9 cellular contexts compared by ENCODE assay signal in the genomic region with DNA sequence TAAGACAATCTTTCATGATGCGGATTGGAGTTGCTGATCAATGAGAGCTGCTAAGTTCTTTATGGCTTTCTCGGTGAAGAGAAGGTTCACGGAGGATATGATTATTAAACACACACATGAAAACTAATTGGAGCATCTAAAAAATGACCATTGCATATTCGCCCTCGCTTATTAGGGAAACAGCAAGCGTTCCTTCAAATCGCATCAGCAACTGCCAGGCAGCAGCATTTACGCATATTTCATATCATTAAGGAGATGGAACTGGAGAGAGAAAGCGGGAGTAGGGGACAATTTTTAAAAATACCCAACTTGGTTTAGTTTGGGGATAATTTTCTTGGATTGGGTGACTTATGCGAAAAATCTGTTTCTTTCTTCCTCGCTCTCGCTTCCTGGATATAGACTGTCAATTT. TPM values are rescaled to one million over a fixed set of nuclear protein-coding genes. Genes with fewer than 3 reads are reported as not detected.
A peak's percentile ranks its signal among the peaks of the same experiment; 100 is the strongest.
DNase-seq lines count a peak whose midpoint lies in the region; ATAC-seq and TF ChIP-seq lines count a peak whose summit lies in the region.
"Had no signal": no experiment of that assay in that cellular context is flagged by ENCODE, and none has a peak within 500 bp of the region (broad histone marks: within the 10 kb centered on the region; RNA-seq: fewer than 3 reads in every experiment).

No MANE protein-coding gene starts in this region.

- H3K9me3 ChIP-seq in A673 (ENCODE audit: low read depth, low read length, poor library complexity, severe bottlenecking), result no peaks in the 10 kb centered on the region
- H3K9me3 ChIP-seq in mucosa of rectum (ENCODE audit: control insufficient read depth in 2 of 2, low read length in 2 of 2), result no peaks in the 10 kb centered on the region

- no TSS peak for BruUV-seq in A673 (replicated peaks; lab: Mats Ljungman, UMichigan)

- H3K4me1 ChIP-seq in A673 (ENCODE audit: insufficient read depth, low read length, poor library complexity, severe bottlenecking) (peaks cover 6% of the 10 kb centered on the region), mucosa of rectum (ENCODE audit: control insufficient read depth in 2 of 2, insufficient read depth in 2 of 2, low read length in 2 of 2) (peaks cover 11 to 16% of the 10 kb centered on the region in 2 donors)

- no peaks in the 10 kb centered on the region for H3K9me3 Mint-ChIP-seq in HFFc6

- H3K9ac ChIP-seq in mucosa of rectum (ENCODE audit: low read depth in 1 of 2, low read length in 2 of 2), result peak overlapping the region; percentile 56 to 77

- intact Hi-C loops in A673 (cut with micrococcal nuclease; ENCODE audit: unreplicated experiment), result loop anchor here (5.0 to 10.0 kb wide), 2 partner anchors 113 to 291 kb away; no protein-coding TSS in a partner anchor

- peaks cover 37% of the 10 kb centered on the region for H3K4me1 Mint-ChIP-seq in HFFc6 (ENCODE audit: low read depth)

- H3K27ac ChIP-seq in A673 (ENCODE audit: low read depth, low read length, poor library complexity, severe bottlenecking) (no peak overlapping the region), brain microvascular endothelial cell (no peak overlapping the region), mucosa of rectum (ENCODE audit: low read depth in 2 of 2, low read length in 2 of 2) (peak overlapping the region in 1 of 2 donors; percentile 65)
- H3K27ac ChIP-seq: epithelial cell of prostate had no signal

- POLR2A ChIA-PET in A673 (lab: Charles Lee; ENCODE audit: low non-redundant PET), result interaction anchor here (0.6 kb wide), 1 partner anchor 54 kb away, joined by 4 read pairs; no protein-coding TSS in a partner anchor

- H3K27me3 ChIP-seq in A673 (replicated peaks; ENCODE audit: insufficient read depth, low read depth, low read length, poor library complexity) (peaks cover 24% of the 10 kb centered on the region), brain microvascular endothelial cell (replicated peaks) (peaks cover 4% of the 10 kb centered on the region), mucosa of rectum (ENCODE audit: control insufficient read depth in 2 of 2, insufficient read depth in 2 of 2, low read length in 2 of 2) (peaks cover 21 to 25% of the 10 kb centered on the region in 2 donors)

- H3K36me3 ChIP-seq in A673 (ENCODE audit: insufficient read depth, low read length, poor library complexity, severe bottlenecking), result no peaks in the 10 kb centered on the region
- H3K36me3 ChIP-seq in brain microvascular endothelial cell (replicated peaks), result no peaks in the 10 kb centered on the region
- H3K36me3 ChIP-seq in mucosa of rectum (ENCODE audit: control insufficient read depth in 2 of 2, insufficient read depth in 2 of 2, low read length in 2 of 2), result no peaks in the 10 kb centered on the region

- peak overlapping the region; percentile 90 for H3K4me3 Mint-ChIP-seq in HFFc6

- in situ Hi-C loops in brain microvascular endothelial cell (cut with HindIII; ENCODE audit: low pct_ligation_motif_present, low sequenced_read_pairs), result no loop called here

- TF ChIP-seq CTCF in A673 (conservative IDR thresholded peaks at IDR 0.05; ENCODE audit: low read depth, low read length), result no peak
- TF ChIP-seq CTCF in HFFc6 (IDR thresholded peaks at IDR 0.05), result no peak
- TF ChIP-seq CTCF in brain microvascular endothelial cell (IDR thresholded peaks at IDR 0.05; ENCODE audit: low read depth, low read length, missing control alignments), result no peak

- CTCF ChIA-PET in A673 (lab: Charles Lee), result interaction anchor here (1.9 kb wide), 1 partner anchor 19 kb away, joined by 6 read pairs; no protein-coding TSS in a partner anchor

- H3K4me3 ChIP-seq in A673 (ENCODE audit: low read depth, low read length, poor library complexity, severe bottlenecking) (peak overlapping the region; percentile 65), brain microvascular endothelial cell (ENCODE audit: low read depth, low read length) (peak overlapping the region; percentile 79), mucosa of rectum (ENCODE audit: low read length in 2 of 2) (peak overlapping the region; percentile 71 to 90)

- no peak for ATAC-seq in GM21529 (IDR thresholded peaks at IDR 0.05; ENCODE audit: unreplicated experiment)
- ATAC-seq in HG02885 (IDR thresholded peaks at IDR 0.05; ENCODE audit: poor library complexity, unreplicated experiment), result no peak
- no peak for ATAC-seq in HG03432 (IDR thresholded peaks at IDR 0.05; ENCODE audit: unreplicated experiment)

- H3K27me3 Mint-ChIP-seq in HFFc6 (ENCODE audit: insufficient read depth), result peaks cover 20% of the 10 kb centered on the region

- H3K36me3 Mint-ChIP-seq in HFFc6 (ENCODE audit: low read depth), result no peaks in the 10 kb centered on the region

- DNase-seq in A673 (ENCODE audit: low spot score) (no peak), HFFc6 (no peak), brain microvascular endothelial cell (no peak)
- DNase-seq in effector CD4-positive, alpha-beta T cell, result no peak

- no peak overlapping the region; the same call in 1 of the 2 replicates for H3K27ac Mint-ChIP-seq in HFFc6

RNA-seq across cellular contexts. Expression of a gene that starts 0.7 kb away (rescaled TPM):
- 1.7 and 1.9 TPM in 2 replicates for total RNA-seq in A673 (2021)
- total RNA-seq in HFFc6 (2021; fragmentation: NEBNext Ultra II Directional; extraction: Animal tissue kit (Norgen Biotek cat#: 25700)), result under 1 TPM; 0.05 to 0.37 (median 0.25) TPM
